In genomic region chr9:131917009-131917408, GRCh38 we compare ENCODE assay signal across 27 cellular contexts.
"Had no signal": no experiment of that assay in that cellular context is flagged by ENCODE, and none has a peak within 500 bp of the region (broad histone marks: within the 10 kb centered on the region; RNA-seq: fewer than 3 reads in every experiment).

No MANE protein-coding gene starts in this region.

- H3K36me3 Mint-ChIP-seq: stimulated activated effector memory CD8-positive, alpha-beta T cell treated with anti-CD3 and anti-CD28 coated beads, Interleukin-12 subunit alpha, Interleukin-12 subunit beta, amount 100 ng/mL, for 72 hours had no signal

- DNase-seq: stimulated activated CD4-positive, alpha-beta T cell treated with anti-CD3 and anti-CD28 coated beads, Interleukin-2, amount 100 ng/mL, for 48 hours; stimulated activated CD4-positive, alpha-beta T cell treated with anti-CD3 and anti-CD28 coated beads, Interleukin-4, amount 100 ng/mL, for 1 hour; stimulated activated CD4-positive, alpha-beta T cell treated with anti-CD3 and anti-CD28 coated beads, Interleukin-4, amount 100 ng/mL, for 24 hours; stimulated activated CD4-positive, alpha-beta T cell treated with anti-CD3 and anti-CD28 coated beads, Interleukin-4, amount 100 ng/mL, for 4 hours; stimulated activated CD8-positive, alpha-beta memory T cell treated with anti-CD3 and anti-CD28 coated beads, Interleukin-4, amount 100 ng/mL, for 48 hours; stimulated activated naive CD4-positive, alpha-beta T cell; stimulated activated naive CD4-positive, alpha-beta T cell treated with Interleukin-2 at 50 U/mL for 16 hours; stimulated activated naive CD8-positive, alpha-beta T cell treated with anti-CD3 and anti-CD28 coated beads, Interleukin-15, amount 100 ng/mL, for 72 hours; stimulated activated naive CD8-positive, alpha-beta T cell treated with anti-CD3 and anti-CD28 coated beads, Interleukin-15, Interleukin-2, amounts not matched to agents 100 U/mL and 50 U/mL, for 24 hours; stomach; substantia nigra; testis; thyroid gland; tibial artery; transverse colon; trophoblast cell; upper lobe of left lung; upper lobe of right lung; uterus had no signal

- H3K27ac ChIP-seq: stomach, suprapubic skin, testis, thoracic aorta, thyroid gland, tibial artery, tibial nerve, transverse colon, upper lobe of left lung, upper lobe of right lung, uterus, vagina had no signal

- H3K27ac Mint-ChIP-seq: stimulated activated effector memory CD8-positive, alpha-beta T cell treated with anti-CD3 and anti-CD28 coated beads, Interleukin-12 subunit alpha, Interleukin-12 subunit beta, amount 100 ng/mL, for 72 hours; stimulated activated memory B cell treated with anti-CD40 and anti-IgM and Interleukin-4, amounts not matched to agents 10 μg/mL and 1 μg/mL and 100 μg/mL, for 72 hours; stimulated activated naive CD8-positive, alpha-beta T cell treated with anti-CD3 and anti-CD28 coated beads, Interleukin-15, Interleukin-2, amounts not matched to agents 100 ng/mL and 50 ng/mL, for 24 hours; type B pancreatic cell had no signal

- H3K27me3 Mint-ChIP-seq: stimulated activated memory B cell treated with anti-CD40 and anti-IgM and Interleukin-4, amounts not matched to agents 10 μg/mL and 1 μg/mL and 100 μg/mL, for 72 hours; stimulated activated naive CD8-positive, alpha-beta T cell treated with anti-CD3 and anti-CD28 coated beads, Interleukin-15, amount 100 ng/mL, for 72 hours; stimulated activated naive CD8-positive, alpha-beta T cell treated with anti-CD3 and anti-CD28 coated beads, Interleukin-15, Interleukin-2, amounts not matched to agents 100 ng/mL and 50 ng/mL, for 24 hours; type B pancreatic cell had no signal

- H3K4me1 ChIP-seq: stomach, suprapubic skin, testis, tibial artery, tibial nerve, transverse colon, upper lobe of left lung, upper lobe of right lung, uterus, vagina had no signal

- H3K9me3 ChIP-seq: stomach, suprapubic skin, testis, thoracic aorta, thyroid gland, tibial artery, tibial nerve, transverse colon, upper lobe of left lung, upper lobe of right lung, uterus, vagina had no signal

- ATAC-seq: stimulated activated effector memory CD8-positive, alpha-beta T cell treated with anti-CD3 and anti-CD28 coated beads, Interleukin-12 subunit alpha, Interleukin-12 subunit beta, amount 100 ng/mL, for 72 hours; stimulated activated memory B cell treated with anti-CD40 and anti-IgM and Interleukin-4, amounts not matched to agents 10 μg/mL and 1 μg/mL and 100 μg/mL, for 72 hours; stimulated activated naive CD8-positive, alpha-beta T cell treated with anti-CD3 and anti-CD28 coated beads, Interleukin-15, amount 100 ng/mL, for 72 hours; stimulated activated naive CD8-positive, alpha-beta T cell treated with anti-CD3 and anti-CD28 coated beads, Interleukin-15, Interleukin-2, amounts not matched to agents 100 U/mL and 50 U/mL, for 24 hours; upper lobe of right lung had no signal

- H3K9me3 Mint-ChIP-seq: stimulated activated effector memory CD8-positive, alpha-beta T cell treated with anti-CD3 and anti-CD28 coated beads, Interleukin-12 subunit alpha, Interleukin-12 subunit beta, amount 100 ng/mL, for 72 hours; stimulated activated memory B cell treated with anti-CD40 and anti-IgM and Interleukin-4, amounts not matched to agents 10 μg/mL and 1 μg/mL and 100 μg/mL, for 72 hours; stimulated activated naive CD8-positive, alpha-beta T cell treated with anti-CD3 and anti-CD28 coated beads, Interleukin-15, Interleukin-2, amounts not matched to agents 100 ng/mL and 50 ng/mL, for 24 hours; type B pancreatic cell had no signal

- H3K4me3 ChIP-seq: stomach, suprapubic skin, testis, thoracic aorta, thyroid gland, tibial artery, tibial nerve, transverse colon, upper lobe of left lung, upper lobe of right lung, uterus, vagina had no signal

- H3K36me3 ChIP-seq: stomach, suprapubic skin, thoracic aorta, thyroid gland, tibial artery, tibial nerve, transverse colon, upper lobe of left lung, upper lobe of right lung, uterus, vagina had no signal

- H3K4me1 Mint-ChIP-seq: stimulated activated naive CD8-positive, alpha-beta T cell treated with anti-CD3 and anti-CD28 coated beads, Interleukin-15, amount 100 ng/mL, for 72 hours had no signal

- H3K27me3 ChIP-seq: stomach, suprapubic skin, testis, thyroid gland, tibial artery, tibial nerve, transverse colon, upper lobe of left lung, upper lobe of right lung, uterus, vagina had no signal

- H3K4me3 Mint-ChIP-seq: stimulated activated effector memory CD8-positive, alpha-beta T cell treated with anti-CD3 and anti-CD28 coated beads, Interleukin-12 subunit alpha, Interleukin-12 subunit beta, amount 100 ng/mL, for 72 hours; stimulated activated memory B cell treated with anti-CD40 and anti-IgM and Interleukin-4, amounts not matched to agents 10 μg/mL and 1 μg/mL and 100 μg/mL, for 72 hours; stimulated activated naive CD8-positive, alpha-beta T cell treated with anti-CD3 and anti-CD28 coated beads, Interleukin-15, amount 100 ng/mL, for 72 hours; stimulated activated naive CD8-positive, alpha-beta T cell treated with anti-CD3 and anti-CD28 coated beads, Interleukin-15, Interleukin-2, amounts not matched to agents 100 ng/mL and 50 ng/mL, for 24 hours; type B pancreatic cell had no signal
